Comparison of ENCODE assay signal across 15 cellular contexts in genomic region chr2:241564596-241565411, GRCh38. TPM values are rescaled to one million over a fixed set of nuclear protein-coding genes. Genes with fewer than 3 reads are reported as not detected.
A peak's percentile ranks its signal among the peaks of the same experiment; 100 is the strongest.
DNase-seq lines count a peak whose midpoint lies in the region; ATAC-seq and TF ChIP-seq lines count a peak whose summit lies in the region.
"Had no signal": no experiment of that assay in that cellular context is flagged by ENCODE, and none has a peak within 500 bp of the region (broad histone marks: within the 10 kb centered on the region; RNA-seq: fewer than 3 reads in every experiment).

No MANE protein-coding gene starts in this region.

- no peak overlapping the region for H3K4me3 ChIP-seq in left ventricle myocardium inferior
- H3K4me3 ChIP-seq in rectal smooth muscle tissue (ENCODE audit: low read length), result no peak overlapping the region
- H3K4me3 ChIP-seq: left lung had no signal

- no peak for ATAC-seq in Right ventricle myocardium superior (ENCODE audit: poor library complexity)
- ATAC-seq in activated naive CD4-positive, alpha-beta T cell treated with anti-CD3 and anti-CD28 coated beads, Interleukin-2, amount 50 U/mL, for 72 hours, result no peak
- ATAC-seq: left lung; naive thymus-derived CD8-positive, alpha-beta T cell; PC-3 had no signal

- intact Hi-C loops in left ventricle myocardium inferior (cut with micrococcal nuclease) (no loop called here), Right ventricle myocardium superior (cut with DNase I) (no loop called here)

- H3K27me3 ChIP-seq in left ventricle myocardium inferior (ENCODE audit: low read depth) (peaks cover 3% of the 10 kb centered on the region), rectal smooth muscle tissue (ENCODE audit: control insufficient read depth, insufficient read depth, low read length) (no peaks in the 10 kb centered on the region)

- H3K4me1 Mint-ChIP-seq in osteocyte (ENCODE audit: unreplicated experiment), result peaks cover 43% of the 10 kb centered on the region

- H3K27ac Mint-ChIP-seq in osteocyte (ENCODE audit: unreplicated experiment), result no peak overlapping the region
- H3K27ac Mint-ChIP-seq in activated naive CD4-positive, alpha-beta T cell treated with anti-CD3 and anti-CD28 coated beads, Interleukin-2, amount 50 U/mL, for 72 hours, result no peak overlapping the region
- H3K27ac Mint-ChIP-seq: activated naive CD4-positive, alpha-beta T cell treated with anti-CD3 and anti-CD28 coated beads, Interleukin-2, amount 10 ng/mL, durations not matched to agents 7 days and 5 days; naive thymus-derived CD8-positive, alpha-beta T cell had no signal

- no peak overlapping the region for H3K4me3 Mint-ChIP-seq in osteocyte (ENCODE audit: unreplicated experiment)
- H3K4me3 Mint-ChIP-seq: activated naive CD4-positive, alpha-beta T cell treated with anti-CD3 and anti-CD28 coated beads, Interleukin-2, amount 10 ng/mL, durations not matched to agents 7 days and 5 days; naive thymus-derived CD8-positive, alpha-beta T cell had no signal

- DNase-seq in left ventricle myocardium inferior, result no peak
- no peak for DNase-seq in Right ventricle myocardium superior
- peak; percentile 81 for DNase-seq in islet precursor cell
- no peak for DNase-seq in osteocyte (ENCODE audit: extremely low spot score, unreplicated experiment)
- no peak for DNase-seq in activated naive CD4-positive, alpha-beta T cell treated with anti-CD3 and anti-CD28 coated beads, Interleukin-2, amount 50 U/mL, for 72 hours (ENCODE audit: low spot score in 2 of 2)
- no peak for DNase-seq in NCI-H1930 (lab: John Stamatoyannopoulos, UW)
- no peak for DNase-seq in SK-N-DZ (ENCODE audit: low spot score)
- DNase-seq: activated naive CD4-positive, alpha-beta T cell treated with anti-CD3 and anti-CD28 coated beads, Interleukin-2, amount 10 ng/mL, durations not matched to agents 7 days and 5 days; NCI-H524 treated with DMSO at 0.1 percent for 48 hours; PC-3; stimulated activated CD4-positive, alpha-beta T cell treated with anti-CD3 and anti-CD28 coated beads, Interleukin-2, amount 100 ng/mL, for 48 hours; SW 1271 had no signal

- TF ChIP-seq CTCF in left ventricle myocardium inferior (IDR thresholded peaks at IDR 0.05; ENCODE audit: borderline replicate concordance) (no peak), osteocyte (IDR thresholded peaks at IDR 0.05) (no peak)

- no peaks in the 10 kb centered on the region for H3K36me3 ChIP-seq in left ventricle myocardium inferior
- H3K36me3 ChIP-seq in rectal smooth muscle tissue (ENCODE audit: control insufficient read depth, insufficient read depth, low read length), result no peaks in the 10 kb centered on the region

- peaks cover 5% of the 10 kb centered on the region for H3K36me3 Mint-ChIP-seq in osteocyte (ENCODE audit: unreplicated experiment)
- H3K36me3 Mint-ChIP-seq in activated naive CD4-positive, alpha-beta T cell treated with anti-CD3 and anti-CD28 coated beads, Interleukin-2, amount 50 U/mL, for 72 hours, result no peaks in the 10 kb centered on the region
- H3K36me3 Mint-ChIP-seq: activated naive CD4-positive, alpha-beta T cell treated with anti-CD3 and anti-CD28 coated beads, Interleukin-2, amount 10 ng/mL, durations not matched to agents 7 days and 5 days; naive thymus-derived CD8-positive, alpha-beta T cell had no signal

- no peaks in the 10 kb centered on the region for H3K9me3 ChIP-seq in left ventricle myocardium inferior (replicated peaks)
- H3K9me3 ChIP-seq: left lung had no signal

- H3K27ac ChIP-seq in left ventricle myocardium inferior (replicated peaks), result peak overlapping the region; percentile 5
- H3K27ac ChIP-seq in rectal smooth muscle tissue (ENCODE audit: low read depth, low read length), result peak overlapping the region; percentile 82
- H3K27ac ChIP-seq: left lung had no signal

- H3K27me3 Mint-ChIP-seq in osteocyte (ENCODE audit: unreplicated experiment), result no peaks in the 10 kb centered on the region

- H3K9me3 Mint-ChIP-seq in osteocyte (ENCODE audit: unreplicated experiment), result no peaks in the 10 kb centered on the region
- H3K9me3 Mint-ChIP-seq in activated naive CD4-positive, alpha-beta T cell treated with anti-CD3 and anti-CD28 coated beads, Interleukin-2, amount 50 U/mL, for 72 hours, result no peaks in the 10 kb centered on the region
- H3K9me3 Mint-ChIP-seq: activated naive CD4-positive, alpha-beta T cell treated with anti-CD3 and anti-CD28 coated beads, Interleukin-2, amount 10 ng/mL, durations not matched to agents 7 days and 5 days; naive thymus-derived CD8-positive, alpha-beta T cell had no signal

- H3K9ac ChIP-seq in rectal smooth muscle tissue (ENCODE audit: low read length), result no peak overlapping the region

- H3K4me1 ChIP-seq in left ventricle myocardium inferior, result peaks cover 44% of the 10 kb centered on the region
- H3K4me1 ChIP-seq in rectal smooth muscle tissue (ENCODE audit: control insufficient read depth, insufficient read depth, low read length), result peaks cover 37% of the 10 kb centered on the region

RNA-seq across cellular contexts. Expression of gene BOK, which starts 6.3 kb away (rescaled TPM):
- total RNA-seq in left ventricle myocardium inferior (2.4 TPM), Right ventricle myocardium superior (3.8 TPM), osteocyte (45.0 and 47.5 TPM in 2 replicates)
- total RNA-seq in activated naive CD4-positive, alpha-beta T cell treated with anti-CD3 and anti-CD28 coated beads, Interleukin-2, amount 50 U/mL, for 72 hours, result under 1 TPM in 1 of 2 donors, not detected in 1; 0.35 TPM
- 31.0 and 35.6 TPM in 2 replicates for polyA plus RNA-seq in SK-N-DZ (2014; cell fraction: cytosol; rRNA removed)
- 34.4 and 40.9 TPM in 2 replicates for polyA plus RNA-seq in SK-N-DZ (2014; cell fraction: nucleus; rRNA removed)
- total RNA-seq: naive thymus-derived CD8-positive, alpha-beta T cell had no signal

RNA-seq across cellular contexts. Expression of gene STK25, which starts 56.4 kb away (rescaled TPM):
- 89.1 TPM for total RNA-seq in left ventricle myocardium inferior
- 85.9 TPM for total RNA-seq in Right ventricle myocardium superior
- total RNA-seq in osteocyte, result 197 and 206 TPM in 2 replicates
- total RNA-seq in activated naive CD4-positive, alpha-beta T cell treated with anti-CD3 and anti-CD28 coated beads, Interleukin-2, amount 50 U/mL, for 72 hours, result 10 to 100 TPM; 35.3 to 95.5 TPM
- polyA plus RNA-seq in SK-N-DZ (2014; cell fraction: cytosol; rRNA removed), result 342 and 394 TPM in 2 replicates
- polyA plus RNA-seq in SK-N-DZ (2014; cell fraction: nucleus; rRNA removed), result 1,046 and 1,128 TPM in 2 replicates
